ENCODE assay signal across 10 cellular contexts in the genomic region with DNA sequence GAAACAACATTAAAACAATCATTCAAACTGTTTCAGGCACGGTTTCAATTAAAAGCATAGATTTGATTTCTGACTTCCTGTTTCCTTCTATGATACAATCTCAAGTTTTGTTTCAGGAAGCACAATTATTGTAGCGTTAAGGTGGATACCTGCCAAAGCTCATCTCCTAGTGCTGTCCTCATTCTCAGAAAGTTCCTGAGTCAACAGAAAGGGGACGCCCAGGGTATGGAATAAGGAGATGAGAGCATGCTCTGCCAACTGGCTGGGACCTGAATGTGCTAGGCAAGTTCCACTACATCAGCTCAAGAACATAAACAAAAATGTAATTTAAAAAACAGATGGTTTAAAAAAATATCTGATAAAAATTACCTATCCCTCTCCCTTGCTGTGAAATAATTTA. TPM values are rescaled to one million over a fixed set of nuclear protein-coding genes. Genes with fewer than 3 reads are reported as not detected.
DNase-seq lines count a peak whose midpoint lies in the region; FAIRE-seq and TF ChIP-seq lines count a peak whose summit lies in the region.
"Had no signal": no experiment of that assay in that cellular context is flagged by ENCODE, and none has a peak within 500 bp of the region (broad histone marks: within the 10 kb centered on the region; RNA-seq: fewer than 3 reads in every experiment).

No MANE protein-coding gene starts in this region.

- no peaks in the 10 kb centered on the region for H3K79me2 ChIP-seq in smooth muscle cell (ENCODE audit: low read depth)

- no peak overlapping the region for H3K4me2 ChIP-seq in smooth muscle cell

- peaks cover 39% of the 10 kb centered on the region for H3K4me1 Mint-ChIP-seq in T-helper 2 cell treated with Interferon-gamma antibody and Interleukin-4, amounts not matched to agents 5 μg/mL and 100 μg/mL, for 36 hours (ENCODE audit: low read depth)
- H3K4me1 Mint-ChIP-seq in activated CD4-positive, alpha-beta T cell treated with anti-CD3 and anti-CD28 coated beads, Interleukin-2, amount 10 ng/mL, durations not matched to agents 24 days and 14 days = peaks cover 36% of the 10 kb centered on the region

- intact Hi-C loops in activated CD4-positive, alpha-beta T cell treated with anti-CD3 and anti-CD28 coated beads, Interleukin-2, amount 10 ng/mL, durations not matched to agents 24 days and 14 days (cut with micrococcal nuclease) = no loop called here

- H3K27me3 ChIP-seq in thymus (ENCODE audit: control insufficient read depth, insufficient read depth) (no peaks in the 10 kb centered on the region), smooth muscle cell (ENCODE audit: low read depth) (no peaks in the 10 kb centered on the region)

- no peaks in the 10 kb centered on the region for H3K9me3 Mint-ChIP-seq in T-helper 2 cell treated with Interferon-gamma antibody and Interleukin-4, amounts not matched to agents 5 μg/mL and 100 μg/mL, for 36 hours
- no peaks in the 10 kb centered on the region for H3K9me3 Mint-ChIP-seq in activated CD4-positive, alpha-beta T cell treated with anti-CD3 and anti-CD28 coated beads, Interleukin-2, amount 10 ng/mL, durations not matched to agents 24 days and 14 days

- no peaks in the 10 kb centered on the region for H4K20me1 ChIP-seq in smooth muscle cell (ENCODE audit: low read depth)

- no peaks in the 10 kb centered on the region for H3F3A ChIP-seq in smooth muscle cell (ENCODE audit: low read depth)

- H3K27me3 Mint-ChIP-seq in T-helper 2 cell treated with Interferon-gamma antibody and Interleukin-4, amounts not matched to agents 5 μg/mL and 100 μg/mL, for 36 hours (ENCODE audit: low read depth) = no peaks in the 10 kb centered on the region
- no peaks in the 10 kb centered on the region for H3K27me3 Mint-ChIP-seq in activated CD4-positive, alpha-beta T cell treated with anti-CD3 and anti-CD28 coated beads, Interleukin-2, amount 10 ng/mL, durations not matched to agents 24 days and 14 days

- FAIRE-seq in RCC 7860 (lab: Jason Lieb, UNC) = no peak

- POLR2A ChIA-PET in GM10248 (lab: Yijun Ruan, JAX) = interaction anchor here (1.3 kb wide), 1 partner anchor 13 kb away, joined by 3 read pairs; no protein-coding TSS in a partner anchor

- H3K9me3 ChIP-seq in thymus (ENCODE audit: control insufficient read depth) (no peaks in the 10 kb centered on the region), smooth muscle cell (replicated peaks; ENCODE audit: low read depth) (no peaks in the 10 kb centered on the region)

- H3K36me3 ChIP-seq in thymus (ENCODE audit: control insufficient read depth, insufficient read depth) (peaks cover 8% of the 10 kb centered on the region), smooth muscle cell (ENCODE audit: low read depth) (no peaks in the 10 kb centered on the region)

- 15% methylated on average over 3 of the region's 3 CpGs for WGBS in thymus
- 89% methylated on average over 3 of the region's 3 CpGs for WGBS in smooth muscle cell (ENCODE audit: low lambda C conversion rate)

- H3K4me3 Mint-ChIP-seq in T-helper 2 cell treated with Interferon-gamma antibody and Interleukin-4, amounts not matched to agents 5 μg/mL and 100 μg/mL, for 36 hours = peak overlapping the region; percentile 89
- H3K4me3 Mint-ChIP-seq in activated CD4-positive, alpha-beta T cell treated with anti-CD3 and anti-CD28 coated beads, Interleukin-2, amount 10 ng/mL, durations not matched to agents 24 days and 14 days = no peak overlapping the region

- H3K4me3 ChIP-seq in epithelial cell of esophagus (ENCODE audit: low read length) = no peak overlapping the region
- H3K4me3 ChIP-seq in thymus (ENCODE audit: low read length) = no peak overlapping the region
- no peak overlapping the region for H3K4me3 ChIP-seq in smooth muscle cell

- H3K36me3 Mint-ChIP-seq in T-helper 2 cell treated with Interferon-gamma antibody and Interleukin-4, amounts not matched to agents 5 μg/mL and 100 μg/mL, for 36 hours (ENCODE audit: low read depth) = peaks cover 14% of the 10 kb centered on the region
- peaks cover 8% of the 10 kb centered on the region for H3K36me3 Mint-ChIP-seq in activated CD4-positive, alpha-beta T cell treated with anti-CD3 and anti-CD28 coated beads, Interleukin-2, amount 10 ng/mL, durations not matched to agents 24 days and 14 days (ENCODE audit: low read depth)

- H3K27ac Mint-ChIP-seq in T-helper 2 cell treated with Interferon-gamma antibody and Interleukin-4, amounts not matched to agents 5 μg/mL and 100 μg/mL, for 36 hours = peak overlapping the region; percentile 84
- H3K27ac Mint-ChIP-seq in activated CD4-positive, alpha-beta T cell treated with anti-CD3 and anti-CD28 coated beads, Interleukin-2, amount 10 ng/mL, durations not matched to agents 24 days and 14 days = no peak overlapping the region

- TF ChIP-seq CTCF in epithelial cell of esophagus (IDR thresholded peaks at IDR 0.05; ENCODE audit: insufficient read depth, low read depth, low read length, missing control alignments) = peak; percentile 50
- no peak for TF ChIP-seq CTCF in smooth muscle cell (IDR thresholded peaks at IDR 0.05; ENCODE audit: borderline replicate concordance, insufficient read depth, poor library complexity, severe bottlenecking)
- TF ChIP-seq CTCF in GM10248 (IDR thresholded peaks at IDR 0.05; ENCODE audit: control extremely low read depth, extremely low read depth, low read depth, missing control alignments) = no peak

- H3K4me1 ChIP-seq in thymus (ENCODE audit: control insufficient read depth, insufficient read depth, low read length) (peaks cover 22% of the 10 kb centered on the region), smooth muscle cell (ENCODE audit: low read depth) (no peaks in the 10 kb centered on the region)

- H3K9ac ChIP-seq in smooth muscle cell (ENCODE audit: low read depth) = no peak overlapping the region

- peak overlapping the region; percentile 68 for H3K27ac ChIP-seq in thymus (ENCODE audit: low read depth)
- no peak overlapping the region for H3K27ac ChIP-seq in smooth muscle cell (ENCODE audit: low read depth)

- CTCF ChIA-PET in GM10248 (lab: Yijun Ruan, JAX) = interaction anchor here (1.0 to 5.8 kb wide), 4 partner anchors 11 to 73 kb away, joined by 3 to 36 read pairs (median 4); no protein-coding TSS in a partner anchor

- no peak for DNase-seq in T-helper 2 cell treated with Interferon-gamma antibody and Interleukin-4, amounts not matched to agents 5 μg/mL and 100 μg/mL, for 36 hours (ENCODE audit: low spot score)
- DNase-seq in T-helper 2 cell = no peak
- DNase-seq in RCC 7860 (ENCODE audit: low spot score) = peak; percentile 25
- DNase-seq in epithelial cell of esophagus (ENCODE audit: low read depth) = peak; percentile 73
- DNase-seq in smooth muscle cell (lab: John Stamatoyannopoulos, UW; ENCODE audit: unreplicated experiment) = no peak
- DNase-seq in GM10248 (ENCODE audit: extremely low spot score) = no peak
- DNase-seq in activated CD4-positive, alpha-beta T cell treated with anti-CD3 and anti-CD28 coated beads, Interleukin-2, amount 10 ng/mL, durations not matched to agents 24 days and 14 days = no peak
- DNase-seq: NCI-H2107; stimulated activated CD4-positive, alpha-beta T cell treated with anti-CD3 and anti-CD28 coated beads, Interleukin-12 subunit alpha, Interleukin-12 subunit beta, amount 100 ng/mL, for 4 hours had no signal

- H2AFZ ChIP-seq in smooth muscle cell (ENCODE audit: low read depth) = no peak overlapping the region

RNA-seq across cellular contexts. Expression of gene TRIM14, which starts 2.1 kb away (rescaled TPM):
- polyA plus RNA-seq in thymus (16.4 TPM), smooth muscle cell (2.5 and 3.0 TPM in 2 replicates)
- 0.40 and 1.2 TPM in 2 replicates for total RNA-seq in smooth muscle cell
- total RNA-seq in activated CD4-positive, alpha-beta T cell treated with anti-CD3 and anti-CD28 coated beads, Interleukin-2, amount 10 ng/mL, durations not matched to agents 24 days and 14 days = 47.3 and 47.8 TPM in 2 replicates

Comparison
In these comparisons a context has a peak if more than half of its experiments do, and no peak if none do; other contexts are left out.
1. DNase-seq: peak in RCC 7860 (single experiment) and epithelial cell of esophagus (single experiment); none in T-helper 2 cell treated with Interferon-gamma antibody and Interleukin-4, amounts not matched to agents 5 μg/mL and 100 μg/mL, for 36 hours (single experiment), T-helper 2 cell (0 of 5), smooth muscle cell (single experiment), GM10248 (single experiment) and activated CD4-positive, alpha-beta T cell treated with anti-CD3 and anti-CD28 coated beads, Interleukin-2, amount 10 ng/mL, durations not matched to agents 24 days and 14 days (single experiment).
2. RNA of gene TRIM14, which starts 2.1 kb away (total RNA-seq): 47.3 to 47.8 TPM in activated CD4-positive, alpha-beta T cell treated with anti-CD3 and anti-CD28 coated beads, Interleukin-2, amount 10 ng/mL, durations not matched to agents 24 days and 14 days; 0.40 to 1.2 TPM in smooth muscle cell; every median in the first group is over 10 times any median in the second.